Comparison of ENCODE assay signal across 8 cellular contexts in genomic region chr14:44960146-44960545, GRCh38. TPM values are rescaled to one million over a fixed set of nuclear protein-coding genes. Genes with fewer than 3 reads are reported as not detected.
A peak's percentile ranks its signal among the peaks of the same experiment; 100 is the strongest.
DNase-seq lines count a peak whose midpoint lies in the region; ATAC-seq and TF ChIP-seq lines count a peak whose summit lies in the region.

No MANE protein-coding gene starts in this region.

- peaks cover 21 to 58% (median 37%) of the 10 kb centered on the region in 10 experiments for H3K4me1 ChIP-seq in BLaER1 treated with 17β-estradiol and CSF1 and Interleukin-3, amounts not matched to agents 10 nM and 100 nM
- H3K4me1 ChIP-seq in muscle layer of colon (ENCODE audit: insufficient read depth, low read length), result peaks cover 34% of the 10 kb centered on the region

- H3K27ac ChIP-seq in BLaER1 treated with 17β-estradiol and CSF1 and Interleukin-3, amounts not matched to agents 10 nM and 100 nM, result peak overlapping the region in 4 of 11 experiments; percentile 0 to 92 (median 40); a peak in 7 of 22 replicates
- no peak overlapping the region for H3K27ac ChIP-seq in muscle layer of colon (ENCODE audit: low read depth, low read length)

- no peak for TF ChIP-seq CTCF in brain (conservative IDR thresholded peaks at IDR 0.05)

- DNase-seq in HT1080 (ENCODE audit: low read depth), result peak; percentile 1
- no peak for DNase-seq in stimulated activated naive B cell treated with anti-CD40 and anti-IgM and Interleukin-4, amounts not matched to agents 10 μg/mL and 1 μg/mL and 100 μg/mL, for 72 hours
- DNase-seq in SKM-1 (lab: John Stamatoyannopoulos, UW; ENCODE audit: unreplicated experiment), result no peak

- peaks cover 14% of the 10 kb centered on the region for H3K27me3 Mint-ChIP-seq in brain
- H3K27me3 Mint-ChIP-seq in stimulated activated naive B cell treated with anti-CD40 and anti-IgM and Interleukin-4, amounts not matched to agents 10 μg/mL and 1 μg/mL and 100 μg/mL, for 72 hours, result no peaks in the 10 kb centered on the region

- H3K36me3 Mint-ChIP-seq in brain, result peaks cover 4% of the 10 kb centered on the region
- peaks cover 11 to 16% of the 10 kb centered on the region in 2 donors for H3K36me3 Mint-ChIP-seq in stimulated activated naive B cell treated with anti-CD40 and anti-IgM and Interleukin-4, amounts not matched to agents 10 μg/mL and 1 μg/mL and 100 μg/mL, for 72 hours

- peaks cover 45% of the 10 kb centered on the region for H3K4me1 Mint-ChIP-seq in brain
- H3K4me1 Mint-ChIP-seq in stimulated activated naive B cell treated with anti-CD40 and anti-IgM and Interleukin-4, amounts not matched to agents 10 μg/mL and 1 μg/mL and 100 μg/mL, for 72 hours, result peaks cover 21 to 30% of the 10 kb centered on the region in 2 donors

- H3K4me3 Mint-ChIP-seq in brain, result no peak overlapping the region
- peak overlapping the region in 1 of 2 donors; percentile 74 for H3K4me3 Mint-ChIP-seq in stimulated activated naive B cell treated with anti-CD40 and anti-IgM and Interleukin-4, amounts not matched to agents 10 μg/mL and 1 μg/mL and 100 μg/mL, for 72 hours

- no peak for ATAC-seq in stimulated activated naive B cell treated with anti-CD40 and anti-IgM and Interleukin-4, amounts not matched to agents 10 μg/mL and 1 μg/mL and 100 μg/mL, for 72 hours (replicated peaks)
- no peak for ATAC-seq in HG02884 (IDR thresholded peaks at IDR 0.05; ENCODE audit: unreplicated experiment)
- no peak for ATAC-seq in HG03139 (IDR thresholded peaks at IDR 0.05; ENCODE audit: unreplicated experiment)

- peaks cover 0 to 2% (median 0%) of the 10 kb centered on the region in 5 experiments for H3K9me3 Mint-ChIP-seq in brain
- no peaks in the 10 kb centered on the region for H3K9me3 Mint-ChIP-seq in stimulated activated naive B cell treated with anti-CD40 and anti-IgM and Interleukin-4, amounts not matched to agents 10 μg/mL and 1 μg/mL and 100 μg/mL, for 72 hours

- H3K9me3 ChIP-seq in BLaER1 treated with 17β-estradiol and CSF1 and Interleukin-3, amounts not matched to agents 10 nM and 100 nM (replicated peaks in 1 of 11), result peaks cover 27 to 32% (median 30%) of the 10 kb centered on the region in 11 experiments
- H3K9me3 ChIP-seq in muscle layer of colon (ENCODE audit: low read length), result no peaks in the 10 kb centered on the region

- H3K36me3 ChIP-seq in BLaER1 treated with 17β-estradiol and CSF1 and Interleukin-3, amounts not matched to agents 10 nM and 100 nM, result peaks cover 4 to 26% (median 16%) of the 10 kb centered on the region in 11 experiments; a peak in 18 of 22 replicates
- no peaks in the 10 kb centered on the region for H3K36me3 ChIP-seq in muscle layer of colon (ENCODE audit: insufficient read depth, low read length)

- H3K27ac Mint-ChIP-seq in brain, result peak overlapping the region in 4 of 5 experiments; percentile 55 to 90 (median 79)
- no peak overlapping the region for H3K27ac Mint-ChIP-seq in stimulated activated naive B cell treated with anti-CD40 and anti-IgM and Interleukin-4, amounts not matched to agents 10 μg/mL and 1 μg/mL and 100 μg/mL, for 72 hours

- H3K4me3 ChIP-seq in BLaER1 treated with 17β-estradiol and CSF1 and Interleukin-3, amounts not matched to agents 10 nM and 100 nM, result peak overlapping the region; percentile 74 to 90 (median 82); a peak in 18 of 20 replicates
- H3K4me3 ChIP-seq in muscle layer of colon (ENCODE audit: low read depth in 1 of 2, low read length in 2 of 2), result peak overlapping the region; percentile 6 to 93

- peak overlapping the region; percentile 73 to 95 (median 86) for H3K4me2 ChIP-seq in BLaER1 treated with 17β-estradiol and CSF1 and Interleukin-3, amounts not matched to agents 10 nM and 100 nM

- peak overlapping the region; percentile 52 to 91 (median 83); a peak in 19 of 22 replicates for H3K9ac ChIP-seq in BLaER1 treated with 17β-estradiol and CSF1 and Interleukin-3, amounts not matched to agents 10 nM and 100 nM
- no peak overlapping the region for H3K9ac ChIP-seq in muscle layer of colon (ENCODE audit: low read length)

- peaks cover 0 to 56% (median 11%) of the 10 kb centered on the region in 11 experiments; a peak in 13 of 22 replicates for H4K20me1 ChIP-seq in BLaER1 treated with 17β-estradiol and CSF1 and Interleukin-3, amounts not matched to agents 10 nM and 100 nM

- H3K27me3 ChIP-seq in BLaER1 treated with 17β-estradiol and CSF1 and Interleukin-3, amounts not matched to agents 10 nM and 100 nM, result no peaks in the 10 kb centered on the region
- H3K27me3 ChIP-seq in muscle layer of colon (ENCODE audit: control insufficient read depth in 1 of 2, insufficient read depth in 2 of 2, low read length in 2 of 2), result no peaks in the 10 kb centered on the region

RNA-seq across cellular contexts. Expression of gene KLHL28, which starts 1.6 kb away (rescaled TPM):
- 2.0 and 2.1 TPM in 2 replicates for total RNA-seq in HT1080 (2014; rRNA removed; shearing (Covaris generic))
- polyA plus RNA-seq in HT1080 (2015; cell fraction: cytosol; rRNA removed), result 2.2 and 2.3 TPM in 2 replicates
- polyA plus RNA-seq in HT1080 (2015; cell fraction: nucleus; rRNA removed), result 5.8 and 7.2 TPM in 2 replicates
- 3.5 TPM for polyA plus RNA-seq in brain (ENCODE audit: insufficient read depth, low read depth, low replicate concordance)

RNA-seq across cellular contexts. Expression of gene TOGARAM1, which starts 1.8 kb away (rescaled TPM):
- total RNA-seq in HT1080 (2014; rRNA removed; shearing (Covaris generic)), result 4.6 and 5.6 TPM in 2 replicates
- 3.5 and 3.7 TPM in 2 replicates for polyA plus RNA-seq in HT1080 (2015; cell fraction: cytosol; rRNA removed)
- 7.0 and 10.8 TPM in 2 replicates for polyA plus RNA-seq in HT1080 (2015; cell fraction: nucleus; rRNA removed)
- polyA plus RNA-seq in brain (ENCODE audit: insufficient read depth, low read depth, low replicate concordance), result 5.2 TPM
